ENCODE assay signal across 17 cellular contexts in the genomic region with DNA sequence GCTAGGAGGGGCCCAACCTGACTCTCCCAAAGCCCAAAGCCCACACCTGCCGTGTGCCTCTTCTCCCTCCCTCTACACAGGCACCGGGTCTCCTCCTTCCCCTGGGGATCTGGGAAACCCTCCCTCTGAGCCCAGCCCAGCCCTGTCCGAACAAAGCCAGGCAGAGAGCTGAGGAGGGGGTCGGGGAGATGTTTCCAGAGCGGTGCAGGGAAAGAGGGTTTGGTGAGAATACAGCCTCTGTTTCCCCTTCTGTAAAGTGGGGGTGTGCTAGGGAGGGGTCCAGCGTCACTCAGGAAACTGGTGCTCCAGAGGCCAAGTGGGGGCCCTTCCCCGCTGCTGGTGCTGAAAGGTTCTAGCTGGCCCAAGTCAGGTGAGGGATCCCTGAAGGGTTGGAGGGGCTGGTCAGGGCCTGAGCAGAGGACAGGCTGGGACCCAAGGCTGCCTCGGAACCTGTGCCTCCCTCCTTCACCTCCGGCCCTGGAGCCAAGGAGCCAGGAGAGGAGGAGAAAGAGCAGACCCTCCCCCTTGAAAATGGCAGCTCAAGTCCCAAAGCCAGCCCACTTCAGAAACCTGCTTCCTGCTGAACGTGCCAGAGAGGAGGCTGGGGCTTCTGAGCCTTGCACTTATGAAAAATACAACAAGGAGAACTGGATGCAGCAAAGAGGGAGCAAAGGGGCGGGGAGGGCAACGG. TPM values are rescaled to one million over a fixed set of nuclear protein-coding genes. Genes with fewer than 3 reads are reported as not detected.
DNase-seq lines count a peak whose midpoint lies in the region; ATAC-seq and TF ChIP-seq lines count a peak whose summit lies in the region.
"Had no signal": no experiment of that assay in that cellular context is flagged by ENCODE, and none has a peak within 500 bp of the region (broad histone marks: within the 10 kb centered on the region; RNA-seq: fewer than 3 reads in every experiment).

No MANE protein-coding gene starts in this region.

- no peak overlapping the region for H2AFZ ChIP-seq in SK-N-SH (ENCODE audit: low read depth)
- H2AFZ ChIP-seq: PC-9 had no signal

- peak overlapping the region; percentile 56 for H3K9ac ChIP-seq in SK-N-SH

- TF ChIP-seq EP300 in SK-N-SH (IDR thresholded peaks at IDR 0.05; ENCODE audit: borderline replicate concordance in 1 of 2, low read depth in 1 of 2, low read length in 1 of 2): no peak

- no peak overlapping the region for H3K27ac Mint-ChIP-seq in CD4-positive, alpha-beta memory T cell
- H3K27ac Mint-ChIP-seq: activated CD4-positive, alpha-beta T cell treated with anti-CD3 and anti-CD28 coated beads for 36 hours had no signal

- POLR2A ChIA-PET in SK-N-SH (lab: Yijun Ruan, JAX): interaction anchor here (0.6 to 0.7 kb wide), 2 partner anchors 53 to 78 kb away, joined by 3 to 8 read pairs; no protein-coding TSS in a partner anchor
- POLR2A ChIA-PET in CD4-positive, alpha-beta memory T cell (lab: Charles Lee; ENCODE audit: partially characterized antibody): no interaction called here

- no peaks in the 10 kb centered on the region for H3K36me3 ChIP-seq in SK-N-SH (replicated peaks in 1 of 2; ENCODE audit: control insufficient read depth in 1 of 2, insufficient read depth in 2 of 2, low read length in 1 of 2)
- H3K36me3 ChIP-seq in SJCRH30: no peaks in the 10 kb centered on the region; the same call in 1 of the 2 replicates
- H3K36me3 ChIP-seq in lower lobe of right lung: no peaks in the 10 kb centered on the region
- no peaks in the 10 kb centered on the region for H3K36me3 ChIP-seq in upper lobe of right lung
- no peaks in the 10 kb centered on the region for H3K36me3 ChIP-seq in CD4-positive, alpha-beta memory T cell (ENCODE audit: insufficient read depth, low read length)
- H3K36me3 ChIP-seq in tibial artery: peaks cover 0 to 7% (median 0%) of the 10 kb centered on the region in 3 donors
- H3K36me3 ChIP-seq: spleen had no signal

- no peak overlapping the region; a peak in 1 of 4 replicates for H3K4me3 ChIP-seq in SK-N-SH (ENCODE audit: low read depth in 2 of 2, low read length in 1 of 2)
- no peak overlapping the region for H3K4me3 ChIP-seq in SJCRH30
- H3K4me3 ChIP-seq in lower lobe of right lung: no peak overlapping the region
- no peak overlapping the region for H3K4me3 ChIP-seq in upper lobe of right lung
- H3K4me3 ChIP-seq in CD4-positive, alpha-beta memory T cell (ENCODE audit: low read length in 2 of 2): no peak overlapping the region
- H3K4me3 ChIP-seq in tibial artery: no peak overlapping the region
- H3K4me3 ChIP-seq: coronary artery, esophagus muscularis mucosa, PC-9, spleen had no signal

- H3F3A ChIP-seq in SK-N-SH (replicated peaks; ENCODE audit: insufficient read depth): peaks cover 17% of the 10 kb centered on the region

- H3K4me1 ChIP-seq in SK-N-SH (ENCODE audit: control insufficient read depth in 1 of 2, insufficient read depth in 2 of 2, low read depth in 1 of 2, low read length in 1 of 2) (peaks cover 26 to 57% of the 10 kb centered on the region in 2 experiments; a peak in 3 of 4 replicates), SJCRH30 (peaks cover 44% of the 10 kb centered on the region), lower lobe of right lung (no peaks in the 10 kb centered on the region), upper lobe of right lung (no peaks in the 10 kb centered on the region), tibial artery (peaks cover 0 to 8% (median 0%) of the 10 kb centered on the region in 4 donors)
- no peaks in the 10 kb centered on the region for H3K4me1 ChIP-seq in CD4-positive, alpha-beta memory T cell (ENCODE audit: insufficient read depth, low read length)
- H3K4me1 ChIP-seq: spleen had no signal

- 91% methylated on average over 10 of the region's 12 CpGs for WGBS in SK-N-SH (ENCODE audit: low lambda C conversion rate)

- H3K4me3 Mint-ChIP-seq in CD4-positive, alpha-beta memory T cell: no peak overlapping the region
- H3K4me3 Mint-ChIP-seq: activated CD4-positive, alpha-beta T cell treated with anti-CD3 and anti-CD28 coated beads for 36 hours; activated T-cell treated with anti-CD3 and anti-CD28 coated beads, Interleukin-2, amount 50 U/mL, for 72 hours had no signal

- no peaks in the 10 kb centered on the region for H3K79me2 ChIP-seq in SK-N-SH (ENCODE audit: insufficient read depth)

- no peaks in the 10 kb centered on the region for H3K27me3 Mint-ChIP-seq in CD4-positive, alpha-beta memory T cell
- H3K27me3 Mint-ChIP-seq: activated CD4-positive, alpha-beta T cell treated with anti-CD3 and anti-CD28 coated beads for 36 hours had no signal

- H3K36me3 Mint-ChIP-seq in CD4-positive, alpha-beta memory T cell: no peaks in the 10 kb centered on the region

- H3K27me3 ChIP-seq in SK-N-SH (ENCODE audit: insufficient read depth): no peaks in the 10 kb centered on the region
- no peaks in the 10 kb centered on the region for H3K27me3 ChIP-seq in SJCRH30
- H3K27me3 ChIP-seq in lower lobe of right lung (ENCODE audit: low read depth): no peaks in the 10 kb centered on the region
- H3K27me3 ChIP-seq in upper lobe of right lung: no peaks in the 10 kb centered on the region
- no peaks in the 10 kb centered on the region for H3K27me3 ChIP-seq in CD4-positive, alpha-beta memory T cell (ENCODE audit: insufficient read depth, low read length)
- no peaks in the 10 kb centered on the region for H3K27me3 ChIP-seq in tibial artery
- H3K27me3 ChIP-seq: esophagus muscularis mucosa had no signal

- H3K4me1 Mint-ChIP-seq in CD4-positive, alpha-beta memory T cell: no peaks in the 10 kb centered on the region

- H3K9me3 ChIP-seq in SK-N-SH (no peaks in the 10 kb centered on the region), SJCRH30 (replicated peaks) (no peaks in the 10 kb centered on the region), lower lobe of right lung (no peaks in the 10 kb centered on the region), upper lobe of right lung (no peaks in the 10 kb centered on the region), tibial artery (no peaks in the 10 kb centered on the region)
- H3K9me3 ChIP-seq in CD4-positive, alpha-beta memory T cell (ENCODE audit: control insufficient read depth in 1 of 2, low read length in 2 of 2): no peaks in the 10 kb centered on the region
- H3K9me3 ChIP-seq: esophagus muscularis mucosa, spleen had no signal

- intact Hi-C loops in lower lobe of right lung (cut with DNase I): no loop called here
- intact Hi-C loops in upper lobe of right lung (cut with DNase I): no loop called here
- intact Hi-C loops in CD4-positive, alpha-beta memory T cell (cut with micrococcal nuclease): no loop called here
- intact Hi-C loops in tibial artery (cut with DNase I; ENCODE audit: low total_unique reads): no loop called here

- ATAC-seq in SK-N-SH treated with all-trans-retinoic acid at 6 μM for 48 hours (no peak), lower lobe of right lung (peak; percentile 58 to 76), upper lobe of right lung (peak; percentile 63)
- ATAC-seq: activated CD4-positive, alpha-beta T cell treated with anti-CD3 and anti-CD28 coated beads for 36 hours; activated T-cell treated with anti-CD3 and anti-CD28 coated beads, Interleukin-2, amount 50 U/mL, for 72 hours had no signal

- no peak for TF ChIP-seq RAD21 in SK-N-SH (IDR thresholded peaks at IDR 0.05; ENCODE audit: low read length)

- H3K9me2 ChIP-seq in SK-N-SH: no peaks in the 10 kb centered on the region

- H3K27ac ChIP-seq in SK-N-SH (ENCODE audit: low read depth in 2 of 2, low read length in 1 of 2) (peak overlapping the region; percentile 81 to 85), SJCRH30 (peak overlapping the region; percentile 81), lower lobe of right lung (peak overlapping the region; percentile 49), upper lobe of right lung (peak overlapping the region; percentile 66), tibial artery (no peak overlapping the region)
- H3K27ac ChIP-seq in CD4-positive, alpha-beta memory T cell (ENCODE audit: low read depth, low read length): no peak overlapping the region
- H3K27ac ChIP-seq: coronary artery, esophagus muscularis mucosa, PC-9, spleen had no signal

- no peaks in the 10 kb centered on the region for H4K20me1 ChIP-seq in SK-N-SH (ENCODE audit: insufficient read depth)

- DNase-seq in SK-N-SH: no peak
- no peak for DNase-seq in SJCRH30
- DNase-seq in lower lobe of right lung: no peak
- no peak for DNase-seq in upper lobe of right lung
- no peak for DNase-seq in NCI-H146 (lab: John Stamatoyannopoulos, UW)
- DNase-seq in CD4-positive, alpha-beta memory T cell: no peak
- no peak for DNase-seq in tibial artery
- DNase-seq: activated CD4-positive, alpha-beta T cell treated with anti-CD3 and anti-CD28 coated beads for 36 hours; activated T-cell treated with anti-CD3 and anti-CD28 coated beads, Interleukin-2, amount 50 U/mL, for 72 hours; DMS53; hippocampal formation; PC-9; spleen; T-helper 1 cell had no signal

- no peak for TF ChIP-seq CTCF in SK-N-SH (IDR thresholded peaks at IDR 0.05)
- TF ChIP-seq CTCF in lower lobe of right lung (IDR thresholded peaks at IDR 0.05): no peak
- no peak for TF ChIP-seq CTCF in upper lobe of right lung (IDR thresholded peaks at IDR 0.05)
- TF ChIP-seq CTCF in tibial artery (IDR thresholded peaks at IDR 0.05): no peak

- H3K9me3 Mint-ChIP-seq in CD4-positive, alpha-beta memory T cell: no peaks in the 10 kb centered on the region
- H3K9me3 Mint-ChIP-seq: activated T-cell treated with anti-CD3 and anti-CD28 coated beads, Interleukin-2, amount 50 U/mL, for 72 hours had no signal

- peak overlapping the region; percentile 43 for H3K4me2 ChIP-seq in SK-N-SH
- H3K4me2 ChIP-seq: PC-9 had no signal

- CTCF ChIA-PET in SK-N-SH (lab: Yijun Ruan, JAX): interaction anchor here (0.7 to 2.1 kb wide), 3 partner anchors 10 to 34 kb away, joined by 3 to 6 read pairs (median 3); no protein-coding TSS in a partner anchor
- CTCF ChIA-PET in CD4-positive, alpha-beta memory T cell (lab: Charles Lee; ENCODE audit: partially characterized antibody): no interaction called here

TF ChIP-seq in SK-N-SH, 30 proteins besides CTCF, POLR2A, EP300 and RAD21 (continues in another document):
- TF ChIP-seq NRF1 (IDR thresholded peaks at IDR 0.05; ENCODE audit: low read depth, low read length): no peak
- no peak for TF ChIP-seq SMC3 (IDR thresholded peaks at IDR 0.05; ENCODE audit: low read depth, low read length)
- no peak for TF ChIP-seq NFIC (IDR thresholded peaks at IDR 0.05; ENCODE audit: borderline replicate concordance)
- TF ChIP-seq RXRA (IDR thresholded peaks at IDR 0.05; ENCODE audit: borderline replicate concordance, low read depth): no peak

TF ChIP-seq in SK-N-SH treated with all-trans-retinoic acid at 6 μM for 48 hours, 23 proteins besides CTCF, POLR2A, EP300 and RAD21 (continues in another document):
- TF ChIP-seq BACH2 (CRISPR knock-in tag; IDR thresholded peaks at IDR 0.05; ENCODE audit: borderline replicate concordance) (no peak), PPARA (CRISPR knock-in tag; IDR thresholded peaks at IDR 0.05; ENCODE audit: borderline replicate concordance) (no peak), ZC3H10 (CRISPR knock-in tag; IDR thresholded peaks at IDR 0.05) (no peak), ZNF565 (CRISPR knock-in tag; conservative IDR thresholded peaks at IDR 0.05; ENCODE audit: low read depth) (no peak)

RNA-seq across cellular contexts. Expression of gene MACROD1, which starts 43.4 kb away (rescaled TPM):
- 48.3 and 49.1 TPM in 2 replicates for polyA plus RNA-seq in SK-N-SH (2012; rRNA removed)
- polyA plus RNA-seq in SK-N-SH (2012; cell fraction: cytosol; rRNA removed): 30.5 and 43.7 TPM in 2 replicates
- 84.7 and 105 TPM in 2 replicates for polyA plus RNA-seq in SK-N-SH (2012; cell fraction: nucleus; rRNA removed)
- 25.6 and 26.3 TPM in 2 replicates for total RNA-seq in SJCRH30 (2014; rRNA removed; shearing (Covaris generic))
- total RNA-seq in lower lobe of right lung (15.0 TPM), upper lobe of right lung (15.8 TPM)
- 1 to 10 TPM; 8.1 to 8.7 TPM for total RNA-seq in CD4-positive, alpha-beta memory T cell
- 1 to 10 TPM; 5.0 to 6.5 TPM for polyA plus RNA-seq in CD4-positive, alpha-beta memory T cell

Comparison
In these comparisons a context has a peak if more than half of its experiments do, and no peak if none do; other contexts are left out.
1. H3K27ac ChIP-seq: peak in SK-N-SH (2 of 2), SJCRH30 (single experiment), lower lobe of right lung (single experiment) and upper lobe of right lung (single experiment); none in CD4-positive, alpha-beta memory T cell (single experiment) and tibial artery (0 of 2).